Comparison of ENCODE assay signal across 9 cellular contexts in the genomic region with DNA sequence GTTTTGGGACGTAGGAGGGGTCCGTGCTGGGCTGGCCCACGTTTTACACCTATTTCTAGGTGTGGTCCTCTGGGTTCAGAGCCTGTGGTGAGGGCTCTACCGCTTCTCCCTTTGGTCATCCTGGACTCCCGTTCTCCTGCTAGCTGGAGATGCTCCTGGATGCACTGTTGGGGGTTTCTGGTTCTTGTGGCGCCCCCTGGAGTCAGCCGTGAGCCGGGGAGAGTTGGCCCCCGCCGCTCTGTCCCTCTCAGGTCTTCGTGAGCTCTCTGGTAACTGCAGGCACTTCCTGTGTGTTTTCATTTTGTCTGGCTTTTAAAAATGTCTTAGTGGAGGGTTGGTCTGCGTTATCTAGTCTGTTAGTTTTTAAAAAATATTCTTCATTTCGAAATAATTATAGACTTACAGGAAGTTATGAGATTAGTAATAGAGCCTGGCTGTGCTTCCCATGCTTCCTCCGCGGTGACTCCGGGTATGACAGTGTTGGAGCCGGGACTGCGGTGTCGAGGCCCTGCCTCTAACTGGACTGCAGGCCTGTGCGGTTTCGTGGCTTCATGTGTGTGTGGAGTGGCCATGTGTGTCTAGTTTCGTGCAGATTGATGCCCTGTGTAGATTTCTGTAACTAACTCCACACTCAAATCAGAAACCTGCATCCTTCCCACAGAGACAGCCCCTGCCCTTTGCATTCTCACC.
DNase-seq lines count a peak whose midpoint lies in the region; ATAC-seq and TF ChIP-seq lines count a peak whose summit lies in the region.
"Had no signal": no experiment of that assay in that cellular context is flagged by ENCODE, and none has a peak within 500 bp of the region (broad histone marks: within the 10 kb centered on the region; RNA-seq: fewer than 3 reads in every experiment).

No MANE protein-coding gene starts in this region.

- BruUV-seq in PC-3 (replicated peaks; lab: Mats Ljungman, UMichigan) = no TSS peak

- H3K4me1 ChIP-seq in PC-3 (ENCODE audit: insufficient read depth, low read length) (no peaks in the 10 kb centered on the region), spleen (peaks cover 9 to 40% (median 13%) of the 10 kb centered on the region in 6 donors)

- WGBS in spleen, 5 donors = 60 to 78% (median 73%) methylated on average over 21 to 22 of the region's 22 CpGs

- peaks cover 7% of the 10 kb centered on the region for H3K36me3 Mint-ChIP-seq in T-helper 17 cell (ENCODE audit: low read depth)

- CTCF ChIA-PET in PC-3 (lab: Charles Lee) = no interaction called here

- no peak overlapping the region for H3K9ac ChIP-seq in PC-3 (ENCODE audit: low read length)

- no peaks in the 10 kb centered on the region for H3K9me2 ChIP-seq in PC-3 (replicated peaks; ENCODE audit: low read length)

- H2AFZ ChIP-seq in PC-3 (ENCODE audit: low read length) = no peak overlapping the region

- H3K9me3 ChIP-seq in PC-3 (ENCODE audit: low read length) = no peaks in the 10 kb centered on the region
- no peaks in the 10 kb centered on the region for H3K9me3 ChIP-seq in spleen
- H3K9me3 ChIP-seq in T-helper 17 cell (ENCODE audit: control insufficient read depth, low read length, poor library complexity, severe bottlenecking) = no peaks in the 10 kb centered on the region

- POLR2A ChIA-PET in PC-3 (lab: Charles Lee; ENCODE audit: unreplicated experiment) = no interaction called here

- H3K36me3 ChIP-seq in GM06990 (ENCODE audit: control insufficient read depth, insufficient read depth, low read length) = peaks cover under 1% of the 10 kb centered on the region
- H3K36me3 ChIP-seq in PC-3 (ENCODE audit: low read depth, low read length) = 0 out of 2 replicates have a peak, but pooled peaks cover 4% of the 10 kb centered on the region
- peaks cover 0 to 70% (median 14%) of the 10 kb centered on the region in 6 donors for H3K36me3 ChIP-seq in spleen

- H3K27ac ChIP-seq in PC-3 (ENCODE audit: low read length) (no peak overlapping the region), spleen (no peak overlapping the region), substantia nigra (ENCODE audit: low read depth, low read length, poor library complexity, severe bottlenecking) (no peak overlapping the region)

- no peaks in the 10 kb centered on the region for H4K20me1 ChIP-seq in PC-3 (ENCODE audit: low read length)

- no peak overlapping the region for H3K27ac Mint-ChIP-seq in T-helper 17 cell

- H3K27me3 ChIP-seq in GM06990 (replicated peaks; ENCODE audit: control insufficient read depth, insufficient read depth, low read length) (no peaks in the 10 kb centered on the region), PC-3 (ENCODE audit: low read length) (no peaks in the 10 kb centered on the region), spleen (replicated peaks in 1 of 7) (no peaks in the 10 kb centered on the region)

- ATAC-seq in PC-3 (no peak), HG03108 (IDR thresholded peaks at IDR 0.05; ENCODE audit: unreplicated experiment) (no peak), T-helper 17 cell (no peak)

- intact Hi-C loops in PC-3 (cut with micrococcal nuclease) (no loop called here), spleen (cut with DNase I; ENCODE audit: low total_unique reads) (loop anchor here (5.0 kb wide), 1 partner anchor 136 kb away; no protein-coding TSS in a partner anchor)

- no peaks in the 10 kb centered on the region for H3K79me2 ChIP-seq in PC-3 (ENCODE audit: low read length)

- H3K27me3 Mint-ChIP-seq in T-helper 17 cell = no peaks in the 10 kb centered on the region

- no peak overlapping the region for H3K4me2 ChIP-seq in PC-3 (ENCODE audit: low read length)

- TF ChIP-seq POLR2A in spleen (IDR thresholded peaks at IDR 0.05) = no peak

- H3K4me1 Mint-ChIP-seq in T-helper 17 cell = peaks cover 7% of the 10 kb centered on the region

- H3K4me3 ChIP-seq in GM06990 (replicated peaks; ENCODE audit: low read depth, low read length) (no peak overlapping the region), PC-3 (ENCODE audit: low read length) (no peak overlapping the region), spleen (no peak overlapping the region)

- peak; percentile 37 for TF ChIP-seq CTCF in GM06990 (IDR thresholded peaks at IDR 0.05; ENCODE audit: insufficient read depth, low read length, poor library complexity, severe bottlenecking)
- peak; percentile 58 for TF ChIP-seq CTCF in PC-3 (conservative IDR thresholded peaks at IDR 0.05; ENCODE audit: low read depth, low read length)
- TF ChIP-seq CTCF in spleen (IDR thresholded peaks at IDR 0.05 in 8 of 11, conservative IDR thresholded peaks at IDR 0.05 in 3 of 11) = peak in 8 of 11 experiments; percentile 16 to 65 (median 48)

- no peak overlapping the region for H3K4me3 Mint-ChIP-seq in T-helper 17 cell

- DNase-seq in GM06990 (ENCODE audit: extremely low read depth, insufficient read length) (no peak), PC-3 (peak; percentile 17), dermis blood vessel endothelial cell (peak; percentile 76), spleen (no peak), substantia nigra (lab: John Stamatoyannopoulos, UW) (no peak), T-helper 17 cell (no peak), epidermal melanocyte (ENCODE audit: insufficient read length, low spot score) (no peak)
- DNase-seq: NCI-H2171 treated with DMSO at 0.1 percent for 48 hours had no signal

- no peaks in the 10 kb centered on the region for H3F3A ChIP-seq in PC-3 (ENCODE audit: low read length, unreplicated experiment)

Comparison
In these comparisons a context has a peak if more than half of its experiments do, and no peak if none do; other contexts are left out.
1. DNase-seq: peak in PC-3 (single experiment) and dermis blood vessel endothelial cell (single experiment); none in GM06990 (single experiment), spleen (single experiment), substantia nigra (0 of 49), T-helper 17 cell (0 of 3) and epidermal melanocyte (single experiment).
2. Peak in every context shown above with its lines, with median percentiles within 50 percentile points of each other: CTCF ChIP-seq.